Comparison of ENCODE assay signal across 10 cellular contexts in the genomic region with DNA sequence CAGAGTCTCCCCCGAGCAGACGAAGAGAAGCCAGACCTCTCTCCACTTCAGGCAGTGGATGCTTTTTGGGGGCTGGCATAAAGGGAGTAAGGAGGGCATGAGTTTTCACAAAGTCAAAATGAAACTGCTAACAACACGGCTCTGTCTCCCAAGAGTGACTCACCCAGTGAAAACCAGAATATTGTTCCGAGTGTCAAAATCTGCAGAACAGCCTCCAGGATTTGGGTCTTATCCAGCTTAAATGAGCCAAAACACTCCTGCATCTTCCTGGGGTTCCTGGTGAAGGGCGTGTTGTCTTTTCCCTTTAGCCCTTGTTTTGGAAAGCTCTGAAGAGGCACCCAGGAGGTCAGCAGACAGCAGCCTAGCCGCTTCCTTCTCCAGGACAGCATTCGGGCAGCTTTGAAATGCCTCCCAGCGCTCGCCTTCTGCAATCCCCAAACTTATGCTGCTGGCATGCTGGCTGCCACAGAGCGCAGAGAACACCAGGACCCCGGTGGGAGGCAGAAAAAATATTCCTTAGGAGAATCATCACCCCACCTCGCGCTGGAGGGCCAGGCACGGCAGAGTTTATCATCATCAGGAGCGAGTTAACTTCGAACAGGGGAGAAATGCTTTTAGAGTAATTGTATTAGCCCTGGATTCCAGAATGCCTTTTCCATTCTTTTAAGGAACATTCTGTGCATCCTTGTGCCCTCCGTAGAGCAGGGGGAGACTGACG.
DNase-seq lines count a peak whose midpoint lies in the region; ATAC-seq, FAIRE-seq and TF ChIP-seq lines count a peak whose summit lies in the region.
"Had no signal": no experiment of that assay in that cellular context is flagged by ENCODE, and none has a peak within 500 bp of the region (broad histone marks: within the 10 kb centered on the region; RNA-seq: fewer than 3 reads in every experiment).

No MANE protein-coding gene starts in this region.

- ATAC-seq in lung (ENCODE audit: insufficient read depth, low FRiP score) (peak; percentile 5), upper lobe of left lung (ENCODE audit: low FRiP score in 2 of 2) (peak in 1 of 2 donors; percentile 30), GM21447 (IDR thresholded peaks at IDR 0.05; ENCODE audit: unreplicated experiment) (no peak)

- no peak overlapping the region for H3K4me3 Mint-ChIP-seq in activated T-cell treated with anti-CD3 and anti-CD28 coated beads, Interleukin-2, amount 50 U/mL, for 24 hours
- H3K4me3 Mint-ChIP-seq: neural crest cell had no signal

- no peak for TF ChIP-seq POLR2A in upper lobe of left lung (IDR thresholded peaks at IDR 0.05)

- peaks cover 34% of the 10 kb centered on the region for H3K4me1 Mint-ChIP-seq in activated T-cell treated with anti-CD3 and anti-CD28 coated beads, Interleukin-2, amount 50 U/mL, for 24 hours (ENCODE audit: low read depth)

- DNase-seq in activated T-cell treated with anti-CD3 and anti-CD28 coated beads, Interleukin-2, amount 50 U/mL, for 48 hours, result peak; percentile 30 to 35
- no peak for DNase-seq in activated T-cell treated with anti-CD3 and anti-CD28 coated beads, Interleukin-2, amount 50 U/mL, for 24 hours
- DNase-seq in bronchial epithelial cell (ENCODE audit: low read depth), result peak; percentile 49
- DNase-seq in lung (ENCODE audit: low spot score), result no peak
- no peak for DNase-seq in upper lobe of left lung
- DNase-seq in NAMALWA (ENCODE audit: low spot score), result no peak
- DNase-seq in HPDE6-E6E7 (ENCODE audit: extremely low spot score), result no peak

- H3K9me3 ChIP-seq in lung (ENCODE audit: control insufficient read depth in 2 of 2, insufficient read depth in 1 of 2, low read length in 1 of 2) (no peaks in the 10 kb centered on the region), upper lobe of left lung (no peaks in the 10 kb centered on the region)

- no peak for TF ChIP-seq EP300 in upper lobe of left lung (IDR thresholded peaks at IDR 0.05)

- 53 to 73% methylated on average over 18 of the region's 18 CpGs for WGBS in lung, 2 donors
- 54 to 58% methylated on average over 17 to 18 of the region's 18 CpGs for WGBS in upper lobe of left lung, 2 donors

- TF ChIP-seq CTCF in bronchial epithelial cell (IDR thresholded peaks at IDR 0.05; ENCODE audit: insufficient read depth, low read length, severe bottlenecking), result no peak
- no peak for TF ChIP-seq CTCF in lung (IDR thresholded peaks at IDR 0.05; ENCODE audit: control extremely low read depth, extremely low read depth)
- TF ChIP-seq CTCF in upper lobe of left lung (IDR thresholded peaks at IDR 0.05), result no peak

- H3K4me3 ChIP-seq in bronchial epithelial cell (ENCODE audit: low read depth, low read length) (no peak overlapping the region), lung (no peak overlapping the region), upper lobe of left lung (no peak overlapping the region)

- no peaks in the 10 kb centered on the region for H3K9me3 Mint-ChIP-seq in activated T-cell treated with anti-CD3 and anti-CD28 coated beads, Interleukin-2, amount 50 U/mL, for 24 hours
- H3K9me3 Mint-ChIP-seq: neural crest cell had no signal

- H3K27ac Mint-ChIP-seq in activated T-cell treated with anti-CD3 and anti-CD28 coated beads, Interleukin-2, amount 50 U/mL, for 24 hours, result no peak overlapping the region

- H3K27ac ChIP-seq in lung (ENCODE audit: low read depth in 1 of 2, low read length in 1 of 2) (peak overlapping the region in 1 of 2 donors; percentile 91), upper lobe of left lung (peak overlapping the region; percentile 51 to 91 (median 74))

- H3K27me3 ChIP-seq in bronchial epithelial cell (ENCODE audit: control insufficient read depth, insufficient read depth, low read length) (no peaks in the 10 kb centered on the region), lung (ENCODE audit: control insufficient read depth, insufficient read depth) (no peaks in the 10 kb centered on the region), upper lobe of left lung (no peaks in the 10 kb centered on the region)

- H3K36me3 ChIP-seq in bronchial epithelial cell (ENCODE audit: control insufficient read depth, insufficient read depth, low read length), result no peaks in the 10 kb centered on the region
- H3K36me3 ChIP-seq in lung (ENCODE audit: control insufficient read depth in 2 of 2, insufficient read depth in 2 of 2, low read length in 2 of 2), result no peaks in the 10 kb centered on the region
- H3K36me3 ChIP-seq in upper lobe of left lung, result no peaks in the 10 kb centered on the region

- FAIRE-seq in bronchial epithelial cell (lab: Jason Lieb, UNC), result no peak
- FAIRE-seq: G401.6 had no signal

- no peaks in the 10 kb centered on the region for H3K36me3 Mint-ChIP-seq in activated T-cell treated with anti-CD3 and anti-CD28 coated beads, Interleukin-2, amount 50 U/mL, for 24 hours (ENCODE audit: low read depth)

- H3K4me1 ChIP-seq in lung (ENCODE audit: control insufficient read depth in 2 of 2, insufficient read depth in 2 of 2, low read length in 2 of 2), result peaks cover 0 to 17% of the 10 kb centered on the region in 2 donors
- H3K4me1 ChIP-seq in upper lobe of left lung, result peaks cover 53 to 69% (median 65%) of the 10 kb centered on the region in 4 donors

- H3K27me3 Mint-ChIP-seq in activated T-cell treated with anti-CD3 and anti-CD28 coated beads, Interleukin-2, amount 50 U/mL, for 24 hours, result no peaks in the 10 kb centered on the region

Comparison
In these comparisons a context has a peak if more than half of its experiments do, and no peak if none do; other contexts are left out.
1. DNase-seq: peak in activated T-cell treated with anti-CD3 and anti-CD28 coated beads, Interleukin-2, amount 50 U/mL, for 48 hours (2 of 2) and bronchial epithelial cell (single experiment); none in activated T-cell treated with anti-CD3 and anti-CD28 coated beads, Interleukin-2, amount 50 U/mL, for 24 hours (single experiment), lung (single experiment), upper lobe of left lung (0 of 2), NAMALWA (single experiment) and HPDE6-E6E7 (single experiment).